8 cellular contexts compared by ENCODE assay signal in genomic region chr9:132671620-132672412, GRCh38. TPM values are rescaled to one million over a fixed set of nuclear protein-coding genes. Genes with fewer than 3 reads are reported as not detected.
A peak's percentile ranks its signal among the peaks of the same experiment; 100 is the strongest.
DNase-seq lines count a peak whose midpoint lies in the region; ATAC-seq and TF ChIP-seq lines count a peak whose summit lies in the region.

No MANE protein-coding gene starts in this region.

- H3K27me3 Mint-ChIP-seq in HFFc6 (ENCODE audit: insufficient read depth), result no peaks in the 10 kb centered on the region

- H3K4me1 Mint-ChIP-seq in HFFc6 (ENCODE audit: low read depth), result peaks cover 63% of the 10 kb centered on the region

- H3K9me3 ChIP-seq in mesodermal cell (ENCODE audit: control insufficient read depth, low read length), result peaks cover 4% of the 10 kb centered on the region

- WGBS in mesodermal cell (ENCODE audit: insufficient coverage in 2 of 2), 2 experiments, result 86 to 100% methylated on average over 2 to 3 of the region's 6 CpGs

- no peak overlapping the region for H3K27ac ChIP-seq in mesodermal cell (ENCODE audit: low read depth, low read length, severe bottlenecking)

- no peaks in the 10 kb centered on the region; the same call in 1 of the 2 replicates for H3K9me3 Mint-ChIP-seq in HFFc6

- CTCF ChIA-PET in AG04449 (lab: Yijun Ruan, JAX), result interaction anchor here (0.8 to 5.7 kb wide), 7 partner anchors 8 to 230 kb away, joined by 3 to 27 read pairs (median 3); no protein-coding TSS in a partner anchor

- peaks cover 44% of the 10 kb centered on the region for H3K36me3 ChIP-seq in mesodermal cell (ENCODE audit: control insufficient read depth, insufficient read depth, low read length)

- H3K36me3 Mint-ChIP-seq in HFFc6 (ENCODE audit: low read depth), result peaks cover 29% of the 10 kb centered on the region

- ATAC-seq in HG02870 (IDR thresholded peaks at IDR 0.05; ENCODE audit: unreplicated experiment), result no peak

- in situ Hi-C loops in astrocyte of the cerebellum (cut with HindIII; ENCODE audit: low sequenced_read_pairs), result no loop called here

- POLR2A ChIA-PET in AG04449 (lab: Yijun Ruan, JAX), result no interaction called here

- DNase-seq in AG04449 (ENCODE audit: low read depth, low spot score), result no peak
- DNase-seq in HFFc6, result peak; percentile 5
- DNase-seq in astrocyte of the cerebellum (ENCODE audit: low read depth), result no peak
- no peak for DNase-seq in superior temporal gyrus (ENCODE audit: extremely low spot score)
- no peak for DNase-seq in NCI-H1694 (lab: John Stamatoyannopoulos, UW)
- DNase-seq in NCI-H82 (lab: John Stamatoyannopoulos, UW), result no peak

- peak overlapping the region; percentile 96 for H3K4me3 Mint-ChIP-seq in HFFc6

- H3K4me1 ChIP-seq in mesodermal cell (ENCODE audit: control insufficient read depth, insufficient read depth, low read length, poor library complexity, severe bottlenecking), result no peaks in the 10 kb centered on the region

- peak overlapping the region; percentile 92 for H3K27ac Mint-ChIP-seq in HFFc6

- H3K4me3 ChIP-seq in AG04449 (ENCODE audit: low read depth, low read length), result peak overlapping the region; percentile 98
- peak overlapping the region; percentile 93 for H3K4me3 ChIP-seq in astrocyte of the cerebellum (ENCODE audit: low read depth, low read length)
- peak overlapping the region; percentile 90 for H3K4me3 ChIP-seq in mesodermal cell (ENCODE audit: extremely low read depth, insufficient read depth, low read length, poor library complexity, severe bottlenecking)

- TF ChIP-seq CTCF in AG04449 (IDR thresholded peaks at IDR 0.05; ENCODE audit: insufficient read depth, low read length, missing control alignments), result no peak
- TF ChIP-seq CTCF in HFFc6 (IDR thresholded peaks at IDR 0.05), result no peak
- TF ChIP-seq CTCF in astrocyte of the cerebellum (IDR thresholded peaks at IDR 0.05; ENCODE audit: low read depth, low read length, missing control alignments), result no peak

RNA-seq across cellular contexts. Expression of gene GTF3C4, which starts 1.6 kb away (rescaled TPM):
- 10 to 100 TPM; 13.5 to 16.0 (median 15.1) TPM for total RNA-seq in HFFc6 (2021; fragmentation: NEBNext Ultra II Directional; extraction: Animal tissue kit (Norgen Biotek cat#: 25700))
- polyA plus RNA-seq in mesodermal cell (2013, experiment 1 of 2), result 18.2 TPM
- polyA plus RNA-seq in mesodermal cell (2013, experiment 2 of 2), result 16.8 TPM

RNA-seq across cellular contexts. Expression of gene DDX31, which starts 2.0 kb away (rescaled TPM):
- total RNA-seq in HFFc6 (2021; fragmentation: NEBNext Ultra II Directional; extraction: Animal tissue kit (Norgen Biotek cat#: 25700)), result 10 to 100 TPM in 5 of 6 experiments, 1 to 10 TPM in 1; 9.6 to 16.2 (median 14.9) TPM
- 14.7 TPM for polyA plus RNA-seq in mesodermal cell (2013, experiment 1 of 2)
- 12.7 TPM for polyA plus RNA-seq in mesodermal cell (2013, experiment 2 of 2)
